ENCODE assay signal across 9 cellular contexts in the genomic region with DNA sequence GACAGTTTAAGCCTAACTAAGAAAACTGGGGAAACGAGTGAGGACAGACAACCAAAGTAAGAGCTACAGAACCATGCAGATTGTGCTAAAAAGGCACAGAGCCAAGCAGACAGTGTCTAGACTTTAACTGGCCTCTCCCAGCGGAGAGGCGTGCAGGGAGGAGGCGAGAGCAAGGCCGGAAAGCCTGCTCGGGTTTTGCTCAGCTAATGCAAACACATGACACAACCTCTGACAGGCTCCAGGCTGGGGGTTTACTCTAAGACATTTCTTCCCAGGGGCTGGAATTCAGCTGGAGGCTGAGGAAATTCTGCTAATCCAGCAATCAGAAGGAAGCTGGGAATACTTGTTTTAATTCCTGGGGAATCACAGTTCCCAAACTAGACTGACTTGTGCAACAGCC. TPM values are rescaled to one million over a fixed set of nuclear protein-coding genes. Genes with fewer than 3 reads are reported as not detected.
DNase-seq lines count a peak whose midpoint lies in the region; ATAC-seq and TF ChIP-seq lines count a peak whose summit lies in the region.
"Had no signal": no experiment of that assay in that cellular context is flagged by ENCODE, and none has a peak within 500 bp of the region (broad histone marks: within the 10 kb centered on the region; RNA-seq: fewer than 3 reads in every experiment).

No MANE protein-coding gene starts in this region.

- H3K27me3 Mint-ChIP-seq in endodermal cell (ENCODE audit: insufficient read depth) = no peaks in the 10 kb centered on the region

- H3K27me3 ChIP-seq in endodermal cell (ENCODE audit: control insufficient read depth, insufficient read depth, low read length, poor library complexity, severe bottlenecking) = no peaks in the 10 kb centered on the region

- ATAC-seq in GM21717 (IDR thresholded peaks at IDR 0.05; ENCODE audit: unreplicated experiment) (no peak), HG03354 (IDR thresholded peaks at IDR 0.05; ENCODE audit: poor library complexity, severe bottlenecking, unreplicated experiment) (no peak)

- peaks cover 41% of the 10 kb centered on the region for H3K36me3 ChIP-seq in endodermal cell (ENCODE audit: control insufficient read depth, insufficient read depth, low read length)

- no peak overlapping the region for H3K4me3 ChIP-seq in endodermal cell (ENCODE audit: low read length)
- H3K4me3 ChIP-seq in skeletal muscle cell (ENCODE audit: low read depth, low read length) = no peak overlapping the region

- DNase-seq in HT1080 (ENCODE audit: low read depth) (peak; percentile 51), endodermal cell (no peak), kidney tubule cell (ENCODE audit: low spot score) (peak; percentile 90), skeletal muscle cell (ENCODE audit: low read depth) (peak; percentile 72), NCI-H1436 (lab: John Stamatoyannopoulos, UW) (no peak)
- DNase-seq in central memory CD4-positive, alpha-beta T cell = no peak
- DNase-seq: NCI-H526 treated with DMSO at 0.1 percent for 48 hours had no signal

- peak overlapping the region; percentile 85 for H3K27ac ChIP-seq in endodermal cell (ENCODE audit: low read depth, low read length)

- H3K9me3 ChIP-seq in endodermal cell (ENCODE audit: control insufficient read depth, low read length) = no peaks in the 10 kb centered on the region

- peaks cover 47% of the 10 kb centered on the region for H3K36me3 Mint-ChIP-seq in endodermal cell (ENCODE audit: low read depth)

- no peaks in the 10 kb centered on the region for H3K9me3 Mint-ChIP-seq in endodermal cell

- H3K9ac ChIP-seq in endodermal cell (ENCODE audit: extremely low read depth, low read length, poor library complexity, severe bottlenecking) = no peak overlapping the region

- peaks cover 10% of the 10 kb centered on the region for H3K4me1 ChIP-seq in endodermal cell (ENCODE audit: control insufficient read depth, insufficient read depth, low read length)

- 81 to 93% methylated on average over 3 to 6 of the region's 6 CpGs for WGBS in endodermal cell (ENCODE audit: insufficient coverage in 1 of 2, insufficient read length in 1 of 2), 2 experiments

- H3K27ac Mint-ChIP-seq in endodermal cell = peak overlapping the region; percentile 62

- H3K4me1 Mint-ChIP-seq in endodermal cell = peaks cover 35% of the 10 kb centered on the region

- no peak overlapping the region for H3K4me3 Mint-ChIP-seq in endodermal cell

- TF ChIP-seq CTCF in endodermal cell (conservative IDR thresholded peaks at IDR 0.05) = no peak

RNA-seq across cellular contexts. Expression of a gene that starts 11.8 kb away (rescaled TPM):
- 134 and 144 TPM in 2 replicates for total RNA-seq in HT1080 (2014; rRNA removed; shearing (Covaris generic))
- polyA plus RNA-seq in HT1080 (2015; cell fraction: cytosol; rRNA removed) = 184 and 222 TPM in 2 replicates
- 315 and 324 TPM in 2 replicates for polyA plus RNA-seq in HT1080 (2015; cell fraction: nucleus; rRNA removed)
- 100 to 1,000 TPM; 309 to 379 TPM for total RNA-seq in endodermal cell
- polyA plus RNA-seq in endodermal cell (2013, experiment 1 of 2) = 346 TPM
- 337 TPM for polyA plus RNA-seq in endodermal cell (2013, experiment 2 of 2)

Comparison
In these comparisons a context has a peak if more than half of its experiments do, and no peak if none do; other contexts are left out.
1. DNase-seq: peak in HT1080 (single experiment), kidney tubule cell (single experiment) and skeletal muscle cell (single experiment); none in endodermal cell (single experiment), NCI-H1436 (single experiment) and central memory CD4-positive, alpha-beta T cell (single experiment).